ENCODE assay signal across 13 cellular contexts in genomic region chrX:16183843-16184242, GRCh38. TPM values are rescaled to one million over a fixed set of nuclear protein-coding genes. Genes with fewer than 3 reads are reported as not detected.
"Had no signal": no experiment of that assay in that cellular context is flagged by ENCODE, and none has a peak within 500 bp of the region (broad histone marks: within the 10 kb centered on the region; RNA-seq: fewer than 3 reads in every experiment).

No MANE protein-coding gene starts in this region.

RNA-seq across cellular contexts. Expression of gene MAGEB17, which starts 16.6 kb away (rescaled TPM):
- total RNA-seq: activated CD4-positive, alpha-beta T cell treated with anti-CD3 and anti-CD28 coated beads, Interleukin-2, amount 10 ng/mL, durations not matched to agents 24 days and 14 days; activated CD8-positive, alpha-beta memory T cell treated with anti-CD3 and anti-CD28 coated beads for 36 hours; activated CD8-positive, alpha-beta T cell treated with anti-CD3 and anti-CD28 coated beads for 36 hours; activated naive CD8-positive, alpha-beta T cell treated with anti-CD3 and anti-CD28 coated beads for 36 hours; activated T-cell treated with anti-CD3 and anti-CD28 coated beads, Interleukin-2, amount 50 U/mL, for 72 hours; activated T-helper 17 cell treated with anti-CD3 and anti-CD28 coated beads, Interleukin-2, amount 50 U/mL, for 72 hours; aorta; MCF 10A; OCI-LY7; PC-9; Right ventricle myocardium superior; T-helper 1 cell treated with Interleukin-12 subunit alpha and Interleukin-12 subunit beta and Interleukin-4 antibody, amounts not matched to agents 30 ng/mL and 1 ng/mL, for 36 hours; T-helper 2 cell treated with Interferon-gamma antibody and Interleukin-4, amounts not matched to agents 100 ng/mL and 5 ng/mL, for 36 hours had no signal
- polyA plus RNA-seq: aorta had no signal
